31 cellular contexts compared by ENCODE assay signal in genomic region chr18:77365667-77366066, GRCh38.
"Had no signal": no experiment of that assay in that cellular context is flagged by ENCODE, and none has a peak within 500 bp of the region (broad histone marks: within the 10 kb centered on the region; RNA-seq: fewer than 3 reads in every experiment).

No MANE protein-coding gene starts in this region.

- DNase-seq: activated B cell treated with CpG ODN at 0.5 μM for 24 hours; activated CD4-positive, alpha-beta T cell treated with anti-CD3 and anti-CD28 coated beads for 1 hour; activated CD4-positive, alpha-beta T cell treated with anti-CD3 and anti-CD28 coated beads, Interleukin-2, amount 10 ng/mL, durations not matched to agents 24 days and 14 days; activated CD4-positive, alpha-beta T cell treated with anti-CD3 and anti-CD28 coated beads, Interleukin-2, amount 50 U/mL, for 48 hours; activated CD8-positive, alpha-beta memory T cell treated with anti-CD3 and anti-CD28 coated beads, Interleukin-2, amount 10 ng/mL, durations not matched to agents 7 days and 5 days; activated effector memory CD4-positive, alpha-beta T cell treated with Interleukin-2 at 50 U/mL for 16 hours; activated naive CD4-positive, alpha-beta T cell; activated T-cell treated with anti-CD3 and anti-CD28 coated beads, Interleukin-2, amount 50 U/mL, for 24 hours; amniotic stem cell; Karpas-422; MM.1S; NCI-H1105; NCI-H1436; NCI-H1694 treated with DMSO at 0.1 percent for 48 hours; NCI-H2029 treated with DMSO at 0.1 percent for 48 hours; NCI-H345; NCI-H510A; NCI-H526 treated with DMSO at 0.1 percent for 48 hours; NCI-H82; NK-92 treated with Interleukin-12 subunit alpha and Interleukin-12 subunit beta, amount 100 ng/mL, for 24 hours; OCI-M1; RPMI8226; SHP77; T-helper 9 cell had no signal

- ATAC-seq: activated CD8-positive, alpha-beta memory T cell treated with anti-CD3 and anti-CD28 coated beads, Interleukin-2, amount 10 ng/mL, durations not matched to agents 7 days and 5 days; K562 had no signal

- H3K4me1 Mint-ChIP-seq: activated CD4-positive, alpha-beta T cell treated with anti-CD3 and anti-CD28 coated beads, Interleukin-2, amount 10 ng/mL, durations not matched to agents 24 days and 14 days; activated CD8-positive, alpha-beta memory T cell treated with anti-CD3 and anti-CD28 coated beads, Interleukin-2, amount 10 ng/mL, durations not matched to agents 7 days and 5 days; activated naive CD4-positive, alpha-beta T cell treated with anti-CD3 and anti-CD28 coated beads, Interleukin-2, amount 50 U/mL, for 24 hours had no signal

- H3K4me3 Mint-ChIP-seq: activated B cell treated with CpG ODN at 0.5 μM for 24 hours; activated CD4-positive, alpha-beta T cell treated with anti-CD3 and anti-CD28 coated beads, Interleukin-2, amount 10 ng/mL, durations not matched to agents 24 days and 14 days; activated CD8-positive, alpha-beta memory T cell treated with anti-CD3 and anti-CD28 coated beads, Interleukin-2, amount 10 ng/mL, durations not matched to agents 7 days and 5 days; activated naive CD4-positive, alpha-beta T cell treated with anti-CD3 and anti-CD28 coated beads, Interleukin-2, amount 50 U/mL, for 24 hours; activated T-cell treated with anti-CD3 and anti-CD28 coated beads, Interleukin-2, amount 50 U/mL, for 24 hours; activated T-helper 1 cell treated with anti-CD3 and anti-CD28 coated beads, Interleukin-12 subunit alpha, Interleukin-12 subunit beta, Interleukin-2, Interleukin-4 antibody, amounts not matched to agents 30 ng/mL and 10 ng/mL and 1 ng/mL, durations not matched to agents 14 hours and 24 hours and 36 hours; brain; T-helper 1 cell treated with Interleukin-12 subunit alpha and Interleukin-12 subunit beta and Interleukin-4 antibody, amounts not matched to agents 30 μg/mL and 1 μg/mL, for 36 hours had no signal

- H3K36me3 Mint-ChIP-seq: activated CD8-positive, alpha-beta memory T cell treated with anti-CD3 and anti-CD28 coated beads, Interleukin-2, amount 10 ng/mL, durations not matched to agents 7 days and 5 days; brain had no signal

- FAIRE-seq: astrocyte, K562, TTC549 had no signal

- H3K27ac Mint-ChIP-seq: activated B cell treated with CpG ODN at 0.5 μM for 24 hours; activated CD4-positive, alpha-beta T cell treated with anti-CD3 and anti-CD28 coated beads, Interleukin-2, amount 10 ng/mL, durations not matched to agents 24 days and 14 days; activated CD8-positive, alpha-beta memory T cell treated with anti-CD3 and anti-CD28 coated beads, Interleukin-2, amount 10 ng/mL, durations not matched to agents 7 days and 5 days; activated naive CD4-positive, alpha-beta T cell treated with anti-CD3 and anti-CD28 coated beads, Interleukin-2, amount 50 U/mL, for 24 hours; activated T-cell treated with anti-CD3 and anti-CD28 coated beads, Interleukin-2, amount 50 U/mL, for 24 hours; activated T-helper 1 cell treated with anti-CD3 and anti-CD28 coated beads, Interleukin-12 subunit alpha, Interleukin-12 subunit beta, Interleukin-2, Interleukin-4 antibody, amounts not matched to agents 30 ng/mL and 10 ng/mL and 1 ng/mL, durations not matched to agents 14 hours and 24 hours and 36 hours; brain; T-helper 1 cell treated with Interleukin-12 subunit alpha and Interleukin-12 subunit beta and Interleukin-4 antibody, amounts not matched to agents 30 μg/mL and 1 μg/mL, for 36 hours had no signal
